Comparison of ENCODE assay signal across 19 cellular contexts in the genomic region with DNA sequence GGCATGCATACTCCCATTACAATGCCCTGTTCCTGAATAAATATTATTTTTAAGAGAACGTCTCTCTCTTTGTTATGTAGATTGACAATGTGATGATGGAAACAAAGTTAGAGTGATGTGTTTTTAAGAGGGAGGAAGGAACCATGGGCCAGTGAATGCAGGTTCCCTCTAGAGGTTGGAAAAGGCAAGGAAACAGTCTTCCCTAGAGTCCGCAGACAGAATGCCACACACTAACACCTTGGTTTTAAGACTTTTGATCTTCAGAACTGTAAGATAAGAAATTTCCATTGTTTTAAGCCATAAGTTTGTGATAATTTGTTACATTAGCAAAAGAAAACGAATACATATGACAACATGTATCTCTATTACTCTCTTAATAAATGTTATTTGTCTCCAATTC. TPM values are rescaled to one million over a fixed set of nuclear protein-coding genes. Genes with fewer than 3 reads are reported as not detected.
A peak's percentile ranks its signal among the peaks of the same experiment; 100 is the strongest.
DNase-seq lines count a peak whose midpoint lies in the region; ATAC-seq, FAIRE-seq and TF ChIP-seq lines count a peak whose summit lies in the region.
"Had no signal": no experiment of that assay in that cellular context is flagged by ENCODE, and none has a peak within 500 bp of the region (broad histone marks: within the 10 kb centered on the region; RNA-seq: fewer than 3 reads in every experiment).

No MANE protein-coding gene starts in this region.

- no TSS peak for BruUV-seq in PC-3 (replicated peaks; lab: Mats Ljungman, UMichigan)

- H2BK5ac ChIP-seq in H1 (ENCODE audit: low read depth, low read length): no peak overlapping the region

- no peaks in the 10 kb centered on the region for H3K36me3 ChIP-seq in DND-41 (ENCODE audit: insufficient read depth, low read length)
- H3K36me3 ChIP-seq in PC-3 (ENCODE audit: low read depth, low read length): no peaks in the 10 kb centered on the region
- H3K36me3 ChIP-seq in H1 (ENCODE audit: control insufficient read depth in 2 of 4, insufficient read depth in 4 of 4, low read length in 3 of 4): no peaks in the 10 kb centered on the region
- no peaks in the 10 kb centered on the region for H3K36me3 ChIP-seq in neural progenitor cell
- H3K36me3 ChIP-seq: HAP-1 had no signal

- H3K9ac ChIP-seq in DND-41 (ENCODE audit: low read depth, low read length) (no peak overlapping the region), PC-3 (ENCODE audit: low read length) (no peak overlapping the region), H1 (replicated peaks in 1 of 4; ENCODE audit: extremely low read depth in 1 of 4, low read depth in 3 of 4, low read length in 3 of 4) (no peak overlapping the region), neural progenitor cell (no peak overlapping the region)
- H3K9ac ChIP-seq: parathyroid adenoma had no signal

- no peak overlapping the region for H3K4me3 Mint-ChIP-seq in neural progenitor cell
- H3K4me3 Mint-ChIP-seq: activated CD4-positive, alpha-beta memory T cell treated with anti-CD3 and anti-CD28 coated beads for 36 hours; natural killer cell; stimulated activated memory B cell treated with anti-CD40 and anti-IgM and Interleukin-4, amounts not matched to agents 10 μg/mL and 1 μg/mL and 100 μg/mL, for 72 hours; T-helper 1 cell treated with Interleukin-12 subunit alpha and Interleukin-12 subunit beta and Interleukin-4 antibody, amounts not matched to agents 30 μg/mL and 1 μg/mL, for 36 hours had no signal

- H3K4ac ChIP-seq in H1 (replicated peaks; ENCODE audit: insufficient read length, low read depth, low read length): no peak overlapping the region

- H4K8ac ChIP-seq in H1 (ENCODE audit: extremely low read depth, insufficient read depth, low read length): no peak overlapping the region

- no peak overlapping the region for H2BK20ac ChIP-seq in H1 (ENCODE audit: low read length)

- H4K5ac ChIP-seq in H1 (ENCODE audit: insufficient read length, low read depth, low read length): no peak overlapping the region

- H3K23ac ChIP-seq in H1 (ENCODE audit: insufficient read length): no peak overlapping the region

- no peaks in the 10 kb centered on the region for H3F3A ChIP-seq in PC-3 (ENCODE audit: low read length, unreplicated experiment)
- peaks cover 3% of the 10 kb centered on the region for H3F3A ChIP-seq in neural progenitor cell (ENCODE audit: low read depth)

- no peak for DNase-seq in DND-41
- DNase-seq in PC-3: peak; percentile 4
- no peak for DNase-seq in H1 (ENCODE audit: low read depth in 1 of 2, low spot score in 2 of 2)
- no peak for DNase-seq in neural progenitor cell (ENCODE audit: low spot score)
- DNase-seq in NCI-H187 (lab: John Stamatoyannopoulos, UW): no peak
- DNase-seq in SIG-M5 (lab: John Stamatoyannopoulos, UW): no peak
- DNase-seq: activated CD4-positive, alpha-beta memory T cell treated with anti-CD3 and anti-CD28 coated beads for 36 hours; activated naive CD4-positive, alpha-beta T cell; left cardiac atrium; mesenchymal stem cell; natural killer cell; NCI-H1105; NCI-H510A treated with DMSO at 0.1 percent for 48 hours had no signal

- no peaks in the 10 kb centered on the region for H3K27me3 Mint-ChIP-seq in neural progenitor cell (ENCODE audit: insufficient read depth, low read depth)
- H3K27me3 Mint-ChIP-seq: activated CD4-positive, alpha-beta memory T cell treated with anti-CD3 and anti-CD28 coated beads for 36 hours; stimulated activated memory B cell treated with anti-CD40 and anti-IgM and Interleukin-4, amounts not matched to agents 10 μg/mL and 1 μg/mL and 100 μg/mL, for 72 hours had no signal

- POLR2A ChIA-PET in PC-3 (lab: Charles Lee; ENCODE audit: unreplicated experiment) (no interaction called here), H1 (lab: Charles Lee; ENCODE audit: partially characterized antibody) (no interaction called here)

- H3K79me2 ChIP-seq in DND-41 (ENCODE audit: insufficient read depth, low read length) (peaks cover under 1% of the 10 kb centered on the region; the same call in 1 of the 2 replicates), PC-3 (ENCODE audit: low read length) (no peaks in the 10 kb centered on the region; the same call in 1 of the 2 replicates), H1 (ENCODE audit: control insufficient read depth in 1 of 2, insufficient read depth in 2 of 2, low read length in 2 of 2) (no peaks in the 10 kb centered on the region), neural progenitor cell (ENCODE audit: low read depth) (peaks cover under 1% of the 10 kb centered on the region)
- H3K79me2 ChIP-seq: parathyroid adenoma had no signal

- H3K27me3 ChIP-seq in DND-41 (ENCODE audit: insufficient read depth, low read length, poor library complexity): no peaks in the 10 kb centered on the region
- H3K27me3 ChIP-seq in PC-3 (ENCODE audit: low read length): no peaks in the 10 kb centered on the region
- no peaks in the 10 kb centered on the region for H3K27me3 ChIP-seq in H1 (replicated peaks in 1 of 4; ENCODE audit: control insufficient read depth in 3 of 4, extremely low read depth in 1 of 4, insufficient read depth in 3 of 4, low read length in 3 of 4)
- H3K27me3 ChIP-seq in neural progenitor cell: no peaks in the 10 kb centered on the region

- no peaks in the 10 kb centered on the region for H3K79me1 ChIP-seq in H1 (ENCODE audit: low read depth, low read length)

- TF ChIP-seq POLR2A in H1 (IDR thresholded peaks at IDR 0.05; ENCODE audit: control extremely low read depth in 1 of 2, low read depth in 2 of 2, low read length in 2 of 2): no peak

- H3K4me3 ChIP-seq in DND-41 (ENCODE audit: low read depth in 1 of 2, low read length in 2 of 2) (no peak overlapping the region), PC-3 (ENCODE audit: low read length) (no peak overlapping the region), H1 (ENCODE audit: extremely low read depth in 1 of 4, insufficient read depth in 2 of 4, low read depth in 3 of 4, low read length in 4 of 4) (no peak overlapping the region), neural progenitor cell (no peak overlapping the region)
- H3K4me3 ChIP-seq: HAP-1 had no signal

- H3K4me1 ChIP-seq in DND-41 (ENCODE audit: insufficient read depth, low read length) (peaks cover 5% of the 10 kb centered on the region; the same call in 1 of the 2 replicates), PC-3 (ENCODE audit: insufficient read depth, low read length) (no peaks in the 10 kb centered on the region), H1 (replicated peaks in 1 of 4; ENCODE audit: control insufficient read depth in 3 of 4, insufficient read depth in 4 of 4, low read length in 3 of 4) (no peaks in the 10 kb centered on the region), neural progenitor cell (no peaks in the 10 kb centered on the region)
- H3K4me1 ChIP-seq: parathyroid adenoma had no signal

- no peaks in the 10 kb centered on the region for H3K9me2 ChIP-seq in PC-3 (replicated peaks; ENCODE audit: low read length)

- H3K36me3 Mint-ChIP-seq in neural progenitor cell: no peaks in the 10 kb centered on the region
- H3K36me3 Mint-ChIP-seq: activated CD4-positive, alpha-beta memory T cell treated with anti-CD3 and anti-CD28 coated beads for 36 hours; natural killer cell; stimulated activated memory B cell treated with anti-CD40 and anti-IgM and Interleukin-4, amounts not matched to agents 10 μg/mL and 1 μg/mL and 100 μg/mL, for 72 hours had no signal

- no peak overlapping the region for H2AK5ac ChIP-seq in H1 (ENCODE audit: low read depth, low read length)

- no peak overlapping the region for H3K56ac ChIP-seq in H1 (replicated peaks; ENCODE audit: insufficient read length, low read depth, low read length)

- ATAC-seq in DND-41 (ENCODE audit: insufficient read depth, low read depth) (no peak), PC-3 (no peak), GM19035 (IDR thresholded peaks at IDR 0.05; ENCODE audit: unreplicated experiment) (no peak)
- ATAC-seq: left cardiac atrium; natural killer cell; stimulated activated memory B cell treated with anti-CD40 and anti-IgM and Interleukin-4, amounts not matched to agents 10 μg/mL and 1 μg/mL and 100 μg/mL, for 72 hours had no signal

- H2BK120ac ChIP-seq in H1 (replicated peaks; ENCODE audit: low read depth, low read length): no peak overlapping the region

- no peak for TF ChIP-seq EP300 in H1 (IDR thresholded peaks at IDR 0.05; ENCODE audit: borderline replicate concordance in 1 of 2, low read depth in 2 of 2, low read length in 2 of 2)

- intact Hi-C loops in PC-3 (cut with micrococcal nuclease): no loop called here

- H4K91ac ChIP-seq in H1 (replicated peaks; ENCODE audit: insufficient read length, low read length): no peak overlapping the region

- CTCF ChIA-PET in PC-3 (lab: Charles Lee): no interaction called here
- CTCF ChIA-PET in H1 (lab: Charles Lee; ENCODE audit: partially characterized antibody): interaction anchor here (0.6 to 1.3 kb wide), 4 partner anchors 8 to 467 kb away, joined by 3 to 4 read pairs (median 4); no protein-coding TSS in a partner anchor

- H4K20me1 ChIP-seq in DND-41 (ENCODE audit: insufficient read depth, low read length): no peaks in the 10 kb centered on the region
- H4K20me1 ChIP-seq in PC-3 (ENCODE audit: low read length): no peaks in the 10 kb centered on the region
- no peaks in the 10 kb centered on the region for H4K20me1 ChIP-seq in H1 (replicated peaks in 1 of 2; ENCODE audit: control insufficient read depth in 1 of 2, insufficient read depth in 2 of 2, low read length in 2 of 2)
- H4K20me1 ChIP-seq in neural progenitor cell (ENCODE audit: low read depth): no peaks in the 10 kb centered on the region

- no peaks in the 10 kb centered on the region for H3K4me1 Mint-ChIP-seq in neural progenitor cell
- H3K4me1 Mint-ChIP-seq: natural killer cell; stimulated activated memory B cell treated with anti-CD40 and anti-IgM and Interleukin-4, amounts not matched to agents 10 μg/mL and 1 μg/mL and 100 μg/mL, for 72 hours had no signal

- H2BK12ac ChIP-seq in H1 (ENCODE audit: low read depth, low read length): no peak overlapping the region

- no peak overlapping the region for H2BK15ac ChIP-seq in H1 (ENCODE audit: low read length)

- H3K27ac ChIP-seq in DND-41 (ENCODE audit: low read length) (no peak overlapping the region), PC-3 (ENCODE audit: low read length) (no peak overlapping the region), H1 (ENCODE audit: low read depth, low read length) (no peak overlapping the region), neural progenitor cell (no peak overlapping the region)
- H3K27ac ChIP-seq: epithelial cell of prostate, parathyroid adenoma had no signal

- 75% methylated on average over 3 of the region's 3 CpGs; no CpG with 5 or more reads in 1 of the 2 experiments for WGBS in H1 (ENCODE audit: extremely low coverage in 1 of 2, insufficient coverage in 1 of 2, insufficient read length in 1 of 2, insufficient replicate concordance in 2 of 2, low coverage in 1 of 2, low lambda C conversion rate in 2 of 2, missing lambda C conversion rate in 1 of 2), 2 experiments

- TF ChIP-seq CTCF in DND-41 (IDR thresholded peaks at IDR 0.05; ENCODE audit: borderline replicate concordance, extremely low read depth, low read length, poor library complexity, severe bottlenecking) (peak; percentile 3), PC-3 (conservative IDR thresholded peaks at IDR 0.05; ENCODE audit: low read depth, low read length) (peak; percentile 34; the same call in 1 of the 2 replicates), H1 (IDR thresholded peaks at IDR 0.05; ENCODE audit: control extremely low read depth in 1 of 3, insufficient read depth in 1 of 3, low read depth in 1 of 3, low read length in 3 of 3) (peak in 2 of 3 experiments; percentile 54 to 67; a peak in 3 of 4 replicates), neural progenitor cell (IDR thresholded peaks at IDR 0.05) (peak; percentile 28)

- no peak overlapping the region for H3K4me2 ChIP-seq in DND-41 (ENCODE audit: insufficient read depth, low read length)
- no peak overlapping the region for H3K4me2 ChIP-seq in PC-3 (ENCODE audit: low read length)
- no peak overlapping the region for H3K4me2 ChIP-seq in H1 (ENCODE audit: insufficient read depth in 1 of 2, low read depth in 2 of 2, low read length in 2 of 2)
- no peak overlapping the region for H3K4me2 ChIP-seq in neural progenitor cell

- H3K23me2 ChIP-seq in H1 (ENCODE audit: low read depth, low read length): no peaks in the 10 kb centered on the region

- H3K9me3 ChIP-seq in DND-41 (ENCODE audit: insufficient read depth, low read length, severe bottlenecking) (no peaks in the 10 kb centered on the region), PC-3 (ENCODE audit: low read length) (no peaks in the 10 kb centered on the region), H1 (ENCODE audit: insufficient read depth in 2 of 2, low read depth in 1 of 2, low read length in 1 of 2) (no peaks in the 10 kb centered on the region), neural progenitor cell (ENCODE audit: low read depth) (no peaks in the 10 kb centered on the region)
- H3K9me3 ChIP-seq: HAP-1 had no signal

- no peak overlapping the region for H3K14ac ChIP-seq in H1 (ENCODE audit: insufficient read length)

- H2AFZ ChIP-seq in DND-41 (ENCODE audit: low read depth, low read length) (no peak overlapping the region), PC-3 (ENCODE audit: low read length) (no peak overlapping the region), H1 (ENCODE audit: low read length) (no peak overlapping the region), neural progenitor cell (replicated peaks) (no peak overlapping the region)
- H2AFZ ChIP-seq: parathyroid adenoma had no signal

- H3K27ac Mint-ChIP-seq in neural progenitor cell: no peak overlapping the region
- H3K27ac Mint-ChIP-seq: activated CD4-positive, alpha-beta memory T cell treated with anti-CD3 and anti-CD28 coated beads for 36 hours; natural killer cell; stimulated activated memory B cell treated with anti-CD40 and anti-IgM and Interleukin-4, amounts not matched to agents 10 μg/mL and 1 μg/mL and 100 μg/mL, for 72 hours; T-helper 1 cell treated with Interleukin-12 subunit alpha and Interleukin-12 subunit beta and Interleukin-4 antibody, amounts not matched to agents 30 μg/mL and 1 μg/mL, for 36 hours had no signal

- H3K9me3 Mint-ChIP-seq in neural progenitor cell: no peaks in the 10 kb centered on the region
- H3K9me3 Mint-ChIP-seq: activated CD4-positive, alpha-beta memory T cell treated with anti-CD3 and anti-CD28 coated beads for 36 hours; natural killer cell; T-helper 1 cell treated with Interleukin-12 subunit alpha and Interleukin-12 subunit beta and Interleukin-4 antibody, amounts not matched to agents 30 μg/mL and 1 μg/mL, for 36 hours had no signal

- H3K18ac ChIP-seq in H1 (ENCODE audit: extremely low read depth, low read length): no peak overlapping the region

- TF ChIP-seq RAD21 in H1 (IDR thresholded peaks at IDR 0.05 in 1 of 2, conservative IDR thresholded peaks at IDR 0.05 in 1 of 2; ENCODE audit: low read depth in 2 of 2, low read length in 2 of 2): peak; percentile 36 to 38

- FAIRE-seq in H1 (lab: Jason Lieb, UNC): peak; percentile 13

RNA-seq across cellular contexts. Expression of a gene that starts 4.7 kb away (rescaled TPM):
- total RNA-seq in PC-3 (2014; rRNA removed) (28.9 and 33.6 TPM in 2 replicates), neural progenitor cell (ENCODE audit: low replicate concordance) (23.7 and 47.5 TPM in 2 replicates)
- 91.1 and 104 TPM in 2 replicates for total RNA-seq in H1 (2021; fragmentation: NEBNext Ultra II Directional; extraction: Animal tissue kit (Norgen Biotek cat#: 25700))
- polyA plus RNA-seq in H1 (2011; rRNA removed): 16.4 and 22.0 TPM in 2 replicates
- 24.3 TPM for polyA plus RNA-seq in H1 (2011; cell fraction: cytosol; rRNA removed)
- polyA plus RNA-seq in H1 (2011; cell fraction: nucleus; rRNA removed): 7.8 TPM
- polyA plus RNA-seq in H1 (2012, experiment 1 of 2): 61.0 to 84.8 TPM (median 70.1 TPM) in 4 replicates
- 163 TPM for polyA plus RNA-seq in H1 (2012, experiment 2 of 2)
- 93.8 TPM for polyA plus RNA-seq in H1 (2013, experiment 1 of 2)
- polyA plus RNA-seq in H1 (2013, experiment 2 of 2): 111 TPM
- 8.7 and 9.8 TPM in 2 replicates for polyA minus RNA-seq in H1 (2011; rRNA and poly(A)+ RNA removed)
- polyA minus RNA-seq in H1 (2011; cell fraction: cytosol; rRNA and poly(A)+ RNA removed): 8.8 TPM
- 16.9 TPM for polyA minus RNA-seq in H1 (2011; cell fraction: nucleus; rRNA and poly(A)+ RNA removed)

Comparison
In these comparisons a context has a peak if more than half of its experiments do, and no peak if none do; other contexts are left out.
1. CTCF ChIP-seq: peak in every context shown above with its lines; median percentile 60 in H1; 34 in PC-3; 28 in neural progenitor cell; 3 in DND-41.